8 cellular contexts compared by ENCODE assay signal in the genomic region with DNA sequence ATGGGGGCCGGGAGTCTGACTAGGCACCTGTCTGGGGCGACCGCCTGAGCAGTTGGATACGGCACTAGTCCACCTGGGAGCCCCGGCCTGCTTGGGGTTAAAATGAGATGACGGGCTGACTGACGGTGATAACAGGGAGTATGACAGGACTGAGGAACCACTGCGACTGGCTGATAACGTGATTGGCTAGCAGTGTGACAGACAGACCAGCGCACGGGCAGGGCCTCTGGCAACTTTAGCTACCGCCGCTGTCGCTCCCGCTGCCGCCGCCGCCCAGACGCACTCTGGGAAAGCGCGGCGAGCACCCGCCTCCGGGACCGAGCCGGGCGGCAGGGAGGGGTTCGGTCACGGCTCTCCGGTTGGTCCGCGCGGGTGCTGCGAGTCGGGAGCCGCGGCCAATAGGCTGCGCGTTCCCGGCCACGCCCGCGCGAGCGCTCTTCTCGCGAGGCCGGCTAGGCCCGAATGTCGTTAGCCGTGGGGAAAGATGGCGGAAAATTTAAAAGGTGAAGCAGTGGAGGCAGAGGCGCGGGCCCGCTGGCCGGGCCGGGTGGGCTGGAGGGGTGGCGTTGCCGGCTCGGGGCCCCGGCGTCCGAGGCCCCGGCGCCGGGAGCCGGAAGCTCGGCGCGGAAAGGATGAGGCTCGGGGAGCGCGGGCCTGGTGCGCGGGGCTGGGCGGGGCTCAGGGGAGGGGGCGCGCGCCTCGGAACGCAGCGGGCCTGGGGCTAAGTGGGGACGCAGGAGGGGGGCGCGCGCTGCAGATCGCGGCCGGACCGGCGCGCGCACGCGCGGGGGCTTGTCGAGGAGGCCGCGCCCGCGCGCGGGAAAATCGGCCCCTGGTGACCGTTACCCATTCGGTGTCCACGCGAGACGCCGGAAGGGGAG. TPM values are rescaled to one million over a fixed set of nuclear protein-coding genes. Genes with fewer than 3 reads are reported as not detected.
DNase-seq lines count a peak whose midpoint lies in the region; ATAC-seq and TF ChIP-seq lines count a peak whose summit lies in the region.

A gene with protein sequence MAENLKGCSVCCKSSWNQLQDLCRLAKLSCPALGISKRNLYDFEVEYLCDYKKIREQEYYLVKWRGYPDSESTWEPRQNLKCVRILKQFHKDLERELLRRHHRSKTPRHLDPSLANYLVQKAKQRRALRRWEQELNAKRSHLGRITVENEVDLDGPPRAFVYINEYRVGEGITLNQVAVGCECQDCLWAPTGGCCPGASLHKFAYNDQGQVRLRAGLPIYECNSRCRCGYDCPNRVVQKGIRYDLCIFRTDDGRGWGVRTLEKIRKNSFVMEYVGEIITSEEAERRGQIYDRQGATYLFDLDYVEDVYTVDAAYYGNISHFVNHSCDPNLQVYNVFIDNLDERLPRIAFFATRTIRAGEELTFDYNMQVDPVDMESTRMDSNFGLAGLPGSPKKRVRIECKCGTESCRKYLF (plus strand): TSS at position 434 of the 881 bp plus-strand sequence. CDS start 51 bp downstream, at position 485.

- peak within 1 kb of the TSS; percentile 69 for H3K4me2 ChIP-seq in PC-9

- peak; percentile 81 for ATAC-seq in GM21737 (IDR thresholded peaks at IDR 0.05; ENCODE audit: unreplicated experiment)

- H3F3A ChIP-seq in PC-9 (ENCODE audit: insufficient read depth, low read depth): no peaks in the 10 kb centered on the region

- no peaks in the 10 kb centered on the region for H4K20me1 ChIP-seq in PC-9 (ENCODE audit: insufficient read depth)

- H3K4me3 ChIP-seq in PC-9 (peak within 1 kb of the TSS; percentile 52; the same call in 1 of the 2 replicates), epithelial cell of proximal tubule (ENCODE audit: low read depth, low read length) (peak within 1 kb of the TSS; percentile 67), mucosa of stomach (ENCODE audit: low read length) (peak within 1 kb of the TSS; percentile 46)

- H2AFZ ChIP-seq in PC-9: peak within 1 kb of the TSS; percentile 69; the same call in 1 of the 2 replicates

- intact Hi-C loops in PC-9 (cut with micrococcal nuclease; ENCODE audit: unreplicated experiment): loop anchor here (2.0 kb wide), 1 partner anchor 58 kb away; no protein-coding TSS in a partner anchor

- POLR2A ChIA-PET in PC-9 (lab: Charles Lee; ENCODE audit: unreplicated experiment): interaction anchor here (0.5 kb wide), 1 partner anchor 210 kb away, joined by 3 read pairs; no protein-coding TSS in a partner anchor

- H3K9me3 ChIP-seq in PC-9 (ENCODE audit: insufficient read depth, low read depth): no peaks in the 10 kb centered on the region
- no peaks in the 10 kb centered on the region for H3K9me3 ChIP-seq in mucosa of stomach (ENCODE audit: control insufficient read depth, low read length)

- no peak within 1 kb of the TSS for H3K27ac ChIP-seq in PC-9

- H3K9me2 ChIP-seq in PC-9 (ENCODE audit: insufficient read depth): no peaks in the 10 kb centered on the region

- CTCF ChIA-PET in PC-9 (lab: Charles Lee): no interaction called here

- H3K9ac ChIP-seq in mucosa of stomach (ENCODE audit: low read length): peak within 1 kb of the TSS; percentile 83

- no peaks in the 10 kb centered on the region for H3K27me3 ChIP-seq in PC-9 (ENCODE audit: insufficient read depth, low read depth)
- no peaks in the 10 kb centered on the region for H3K27me3 ChIP-seq in mucosa of stomach (ENCODE audit: control insufficient read depth, insufficient read depth, low read length)

- H3K4me1 ChIP-seq in PC-9 (replicated peaks; ENCODE audit: insufficient read depth) (no peaks in the 10 kb centered on the region), mucosa of stomach (ENCODE audit: control insufficient read depth, insufficient read depth, low read length) (peaks cover 10% of the 10 kb centered on the region)

- H3K79me2 ChIP-seq in PC-9 (ENCODE audit: low read depth): peaks cover 7% of the 10 kb centered on the region; the same call in 1 of the 2 replicates

- TF ChIP-seq CTCF in PC-9 (conservative IDR thresholded peaks at IDR 0.05) (no peak), epithelial cell of proximal tubule (conservative IDR thresholded peaks at IDR 0.05; ENCODE audit: low read depth, low read length) (no peak)

- DNase-seq in DMS79 (lab: John Stamatoyannopoulos, UW) (peak; percentile 59), KG1 (lab: John Stamatoyannopoulos, UW) (peak; percentile 34), PC-9 (peak; percentile 58 to 74), activated T-cell treated with anti-CD3 and anti-CD28 coated beads for 48 hours (ENCODE audit: low read depth) (peak; percentile 84), epithelial cell of proximal tubule (ENCODE audit: low read depth) (no peak)
- DNase-seq in stimulated activated CD8-positive, alpha-beta memory T cell treated with anti-CD3 and anti-CD28 coated beads, Interleukin-4, amount 100 ng/mL, for 48 hours: peak; percentile 83

- no peaks in the 10 kb centered on the region for H3K36me3 ChIP-seq in PC-9 (ENCODE audit: low read depth)
- H3K36me3 ChIP-seq in mucosa of stomach (ENCODE audit: control insufficient read depth, insufficient read depth, low read length): no peaks in the 10 kb centered on the region

- no TSS peak for BruUV-seq in PC-9 (replicated peaks; lab: Mats Ljungman, UMichigan)

RNA-seq across cellular contexts. Expression of the gene that starts here (rescaled TPM):
- 10.5 and 11.7 TPM in 2 replicates for total RNA-seq in PC-9 (2021)
- total RNA-seq in epithelial cell of proximal tubule: 13.3 and 28.6 TPM in 2 replicates
